In the genomic region with DNA sequence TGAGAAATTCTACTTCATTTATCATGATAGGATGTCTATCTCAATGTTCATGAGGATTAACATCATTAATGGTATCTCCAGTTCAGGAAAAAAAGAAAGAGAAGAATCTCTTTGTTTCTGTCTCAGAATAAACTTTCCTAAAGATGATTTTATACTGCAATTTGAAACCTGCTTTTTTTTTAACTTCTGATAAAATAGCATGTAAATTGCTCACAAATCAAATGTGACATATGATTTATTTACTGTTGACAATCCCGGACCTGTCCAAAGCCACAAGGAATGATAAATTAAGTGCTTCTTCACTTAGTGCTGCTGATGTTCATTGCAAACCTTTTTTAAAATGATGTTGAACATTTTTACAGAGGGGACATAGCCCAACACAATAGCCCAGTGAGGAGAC, we compare ENCODE assay signal across 22 cellular contexts.
DNase-seq lines count a peak whose midpoint lies in the region; ATAC-seq and TF ChIP-seq lines count a peak whose summit lies in the region.
"Had no signal": no experiment of that assay in that cellular context is flagged by ENCODE, and none has a peak within 500 bp of the region (broad histone marks: within the 10 kb centered on the region; RNA-seq: fewer than 3 reads in every experiment).

No MANE protein-coding gene starts in this region.

- no peaks in the 10 kb centered on the region for H3K36me3 Mint-ChIP-seq in endodermal cell (ENCODE audit: low read depth)
- H3K36me3 Mint-ChIP-seq: CD14-positive monocyte; CD4-positive, alpha-beta memory T cell; CD4-positive, CD25-positive, alpha-beta regulatory T cell; CD8-positive, alpha-beta memory T cell had no signal

- H3K9me3 ChIP-seq in DND-41 (ENCODE audit: insufficient read depth, low read length, severe bottlenecking) (peaks cover 21% of the 10 kb centered on the region), HEK293 (ENCODE audit: control insufficient read depth, insufficient read depth, low read depth, low read length) (no peaks in the 10 kb centered on the region), endodermal cell (ENCODE audit: control insufficient read depth, low read length) (peaks cover 15% of the 10 kb centered on the region), neuronal stem cell (replicated peaks in 1 of 2; ENCODE audit: control insufficient read depth in 2 of 2, insufficient read depth in 1 of 2, low read depth in 1 of 2, low read length in 2 of 2) (no peaks in the 10 kb centered on the region), testis (no peaks in the 10 kb centered on the region)
- H3K9me3 ChIP-seq: BE2C had no signal

- no peak overlapping the region for H3K14ac ChIP-seq in neuronal stem cell (ENCODE audit: low read length)

- no peak for DNase-seq in DND-41
- no peak for DNase-seq in endodermal cell
- DNase-seq in neuronal stem cell (ENCODE audit: low spot score): no peak
- DNase-seq in testis: no peak
- DNase-seq: 8988T; ACHN; BE2C; C1 segment of cervical spinal cord; CD4-positive, alpha-beta memory T cell; CD4-positive, CD25-positive, alpha-beta regulatory T cell; CD8-positive, alpha-beta memory T cell; COR-L47; DMS 273 treated with DMSO at 0.1 percent for 48 hours; DMS153; DMS53; DMS79; GF-D8 had no signal

- H3K36me3 ChIP-seq in DND-41 (ENCODE audit: insufficient read depth, low read length) (0 out of 2 replicates have a peak, but pooled peaks cover 4% of the 10 kb centered on the region), HEK293 (ENCODE audit: control insufficient read depth in 2 of 2, insufficient read depth in 1 of 2, low read length in 2 of 2) (no peaks in the 10 kb centered on the region), endodermal cell (ENCODE audit: control insufficient read depth, insufficient read depth, low read length) (no peaks in the 10 kb centered on the region), neuronal stem cell (replicated peaks in 1 of 2; ENCODE audit: control insufficient read depth in 2 of 2, insufficient read depth in 2 of 2, low read length in 2 of 2) (no peaks in the 10 kb centered on the region), testis (ENCODE audit: low read depth, missing control alignments) (no peaks in the 10 kb centered on the region)
- H3K36me3 ChIP-seq: BE2C had no signal

- H3K4me2 ChIP-seq in DND-41 (ENCODE audit: insufficient read depth, low read length): no peak overlapping the region
- no peak overlapping the region for H3K4me2 ChIP-seq in neuronal stem cell (ENCODE audit: insufficient read depth, low read length, poor library complexity, severe bottlenecking)
- H3K4me2 ChIP-seq: BLaER1 had no signal

- peaks cover 29% of the 10 kb centered on the region for H3K4me1 ChIP-seq in DND-41 (ENCODE audit: insufficient read depth, low read length)
- H3K4me1 ChIP-seq in HEK293 (ENCODE audit: control insufficient read depth, insufficient read depth, low read length): peaks cover 16% of the 10 kb centered on the region; the same call in 1 of the 2 replicates
- peaks cover 11% of the 10 kb centered on the region for H3K4me1 ChIP-seq in endodermal cell (ENCODE audit: control insufficient read depth, insufficient read depth, low read length)
- peaks cover 0 to 16% of the 10 kb centered on the region in 2 donors for H3K4me1 ChIP-seq in neuronal stem cell (ENCODE audit: control insufficient read depth in 2 of 2, insufficient read depth in 1 of 2, low read depth in 1 of 2, low read length in 2 of 2)
- no peaks in the 10 kb centered on the region for H3K4me1 ChIP-seq in testis
- H3K4me1 ChIP-seq: BE2C, BLaER1 had no signal

- H3K23ac ChIP-seq in neuronal stem cell (ENCODE audit: low read depth, low read length, poor library complexity): no peak overlapping the region

- intact Hi-C loops in testis (cut with DNase I; ENCODE audit: low total_unique reads): no loop called here

- no peaks in the 10 kb centered on the region for H3K27me3 Mint-ChIP-seq in endodermal cell (ENCODE audit: insufficient read depth)
- H3K27me3 Mint-ChIP-seq: CD4-positive, CD25-positive, alpha-beta regulatory T cell; CD8-positive, alpha-beta memory T cell had no signal

- H3K27ac Mint-ChIP-seq in endodermal cell: peak overlapping the region; percentile 19
- H3K27ac Mint-ChIP-seq: CD14-positive monocyte; CD4-positive, CD25-positive, alpha-beta regulatory T cell; CD8-positive, alpha-beta memory T cell had no signal

- H3K27me3 ChIP-seq in DND-41 (ENCODE audit: insufficient read depth, low read length, poor library complexity): no peaks in the 10 kb centered on the region
- H3K27me3 ChIP-seq in endodermal cell (ENCODE audit: control insufficient read depth, insufficient read depth, low read length, poor library complexity, severe bottlenecking): no peaks in the 10 kb centered on the region
- no peaks in the 10 kb centered on the region for H3K27me3 ChIP-seq in neuronal stem cell (ENCODE audit: control insufficient read depth in 3 of 3, insufficient read depth in 3 of 3, low read depth in 1 of 3, low read length in 3 of 3)
- no peaks in the 10 kb centered on the region for H3K27me3 ChIP-seq in testis
- H3K27me3 ChIP-seq: BE2C, BLaER1 had no signal

- WGBS in endodermal cell (ENCODE audit: insufficient coverage in 1 of 2, insufficient read length in 1 of 2), 2 experiments: 17 to 47% methylated on average over 1 of the region's 1 CpG
- no CpG with 5 or more reads among the region's 1 CpG for WGBS in neuronal stem cell (ENCODE audit: extremely low coverage in 2 of 2, insufficient read length in 2 of 2, insufficient replicate concordance in 1 of 2), 2 donors
- 61 to 62% methylated on average over 1 of the region's 1 CpG for WGBS in testis, 2 donors

- no peak overlapping the region for H2BK15ac ChIP-seq in neuronal stem cell (ENCODE audit: low read length)

- no peaks in the 10 kb centered on the region for H3K79me2 ChIP-seq in DND-41 (ENCODE audit: insufficient read depth, low read length)

- H2BK120ac ChIP-seq in neuronal stem cell (ENCODE audit: low read depth, low read length): no peak overlapping the region

- no peak overlapping the region for H4K91ac ChIP-seq in neuronal stem cell (ENCODE audit: low read depth, low read length, poor library complexity)

- no peak overlapping the region for H3K4me3 Mint-ChIP-seq in endodermal cell
- H3K4me3 Mint-ChIP-seq: CD14-positive monocyte; CD4-positive, alpha-beta memory T cell; CD4-positive, CD25-positive, alpha-beta regulatory T cell; CD8-positive, alpha-beta memory T cell had no signal

- H3K9me3 Mint-ChIP-seq in endodermal cell: peaks cover 20% of the 10 kb centered on the region

- H3K4me1 Mint-ChIP-seq in endodermal cell: peaks cover 24% of the 10 kb centered on the region
- H3K4me1 Mint-ChIP-seq: CD14-positive monocyte; CD4-positive, alpha-beta memory T cell; CD4-positive, CD25-positive, alpha-beta regulatory T cell; CD8-positive, alpha-beta memory T cell had no signal

- POLR2A ChIA-PET in HEK293 (lab: Yijun Ruan, JAX): no interaction called here

- H3K4ac ChIP-seq in neuronal stem cell (ENCODE audit: low read length): no peak overlapping the region

- H2BK12ac ChIP-seq in neuronal stem cell (ENCODE audit: low read length): no peak overlapping the region

- TF ChIP-seq CTCF in DND-41 (IDR thresholded peaks at IDR 0.05; ENCODE audit: borderline replicate concordance, extremely low read depth, low read length, poor library complexity, severe bottlenecking) (no peak), HEK293 (tag by site-specific recombination; IDR thresholded peaks at IDR 0.05) (no peak), endodermal cell (conservative IDR thresholded peaks at IDR 0.05) (no peak), testis (IDR thresholded peaks at IDR 0.05) (no peak)

- H3K79me1 ChIP-seq in neuronal stem cell (ENCODE audit: low read depth, low read length): no peaks in the 10 kb centered on the region

- ATAC-seq in DND-41 (ENCODE audit: insufficient read depth, low read depth): no peak
- no peak for ATAC-seq in GM18909 (IDR thresholded peaks at IDR 0.05; ENCODE audit: poor library complexity, unreplicated experiment)
- ATAC-seq in GM21360 (IDR thresholded peaks at IDR 0.05; ENCODE audit: unreplicated experiment): no peak

- TF ChIP-seq POLR2A in testis (IDR thresholded peaks at IDR 0.05): no peak

- H3K27ac ChIP-seq in DND-41 (ENCODE audit: low read length) (peak overlapping the region; percentile 77), HEK293 (ENCODE audit: extremely low read depth, low read depth, low read length) (no peak overlapping the region), endodermal cell (ENCODE audit: low read depth, low read length) (peak overlapping the region; percentile 34), neuronal stem cell (replicated peaks; ENCODE audit: low read length) (peak overlapping the region; percentile 45), testis (no peak overlapping the region)
- H3K27ac ChIP-seq: BLaER1 had no signal

- H3K18ac ChIP-seq in neuronal stem cell (ENCODE audit: low read length): no peak overlapping the region

- H4K20me1 ChIP-seq in DND-41 (ENCODE audit: insufficient read depth, low read length): no peaks in the 10 kb centered on the region
- H4K20me1 ChIP-seq: BLaER1 had no signal

- H2AK5ac ChIP-seq in neuronal stem cell (ENCODE audit: low read depth, low read length): no peak overlapping the region

- H3K4me3 ChIP-seq in DND-41 (ENCODE audit: low read depth in 1 of 2, low read length in 2 of 2) (no peak overlapping the region), HEK293 (ENCODE audit: low read depth, low read length) (no peak overlapping the region), endodermal cell (ENCODE audit: low read length) (no peak overlapping the region), neuronal stem cell (ENCODE audit: low read length in 2 of 2) (no peak overlapping the region), testis (no peak overlapping the region)
- H3K4me3 ChIP-seq: BLaER1 had no signal

- CTCF ChIA-PET in HEK293 (lab: Yijun Ruan, JAX): no interaction called here

- H2AFZ ChIP-seq in DND-41 (ENCODE audit: low read depth, low read length) (no peak overlapping the region), neuronal stem cell (ENCODE audit: low read length) (no peak overlapping the region)

- no peak overlapping the region for H4K8ac ChIP-seq in neuronal stem cell (ENCODE audit: low read depth, low read length)

- H3K9ac ChIP-seq in DND-41 (ENCODE audit: low read depth, low read length) (no peak overlapping the region), endodermal cell (ENCODE audit: extremely low read depth, low read length, poor library complexity, severe bottlenecking) (no peak overlapping the region), neuronal stem cell (ENCODE audit: low read depth, low read length, poor library complexity) (no peak overlapping the region)
- H3K9ac ChIP-seq: BLaER1 had no signal

- H2BK5ac ChIP-seq in neuronal stem cell (ENCODE audit: low read length): no peak overlapping the region

Comparison
In these comparisons a context has a peak if more than half of its experiments do, and no peak if none do; other contexts are left out.
1. H3K27ac ChIP-seq: peak in DND-41 (single experiment), endodermal cell (single experiment) and neuronal stem cell (single experiment); none in HEK293 (single experiment) and testis (0 of 2).